14 cellular contexts compared by ENCODE assay signal in genomic region chr15:68597581-68597980, GRCh38. TPM values are rescaled to one million over a fixed set of nuclear protein-coding genes. Genes with fewer than 3 reads are reported as not detected.
DNase-seq lines count a peak whose midpoint lies in the region; ATAC-seq and TF ChIP-seq lines count a peak whose summit lies in the region.
"Had no signal": no experiment of that assay in that cellular context is flagged by ENCODE, and none has a peak within 500 bp of the region (broad histone marks: within the 10 kb centered on the region; RNA-seq: fewer than 3 reads in every experiment).

No MANE protein-coding gene starts in this region.

- no peaks in the 10 kb centered on the region for H3K9me3 Mint-ChIP-seq in endothelial cell (ENCODE audit: unreplicated experiment)

- H3K4me1 ChIP-seq in ovary (ENCODE audit: insufficient read depth) (peaks cover 43% of the 10 kb centered on the region), tibial nerve (peaks cover 0 to 83% (median 38%) of the 10 kb centered on the region in 4 donors), foreskin keratinocyte (no peaks in the 10 kb centered on the region)

- intact Hi-C loops in ovary (cut with DNase I), result no loop called here

- H3K27me3 ChIP-seq in ovary (no peaks in the 10 kb centered on the region), tibial nerve (no peaks in the 10 kb centered on the region), foreskin keratinocyte (peaks cover 5% of the 10 kb centered on the region)

- peaks cover 94% of the 10 kb centered on the region for H3K4me1 Mint-ChIP-seq in endothelial cell (ENCODE audit: unreplicated experiment)

- TF ChIP-seq EP300 in ovary (IDR thresholded peaks at IDR 0.05) (no peak), tibial nerve (IDR thresholded peaks at IDR 0.05) (no peak)

- DNase-seq in endothelial cell (ENCODE audit: low spot score) (no peak), ovary (peak in 1 of 5 donors; percentile 39), tibial nerve (ENCODE audit: low spot score in 2 of 2) (no peak), EL (no peak), GM10266 (ENCODE audit: extremely low spot score) (no peak), foreskin keratinocyte (no peak), ecto neural progenitor cell (ENCODE audit: low spot score) (no peak)
- DNase-seq: DMS 273 treated with DMSO at 0.1 percent for 48 hours; HCEC 1CT; NCI-H1048; NCI-H2227 treated with DMSO at 0.1 percent for 48 hours; NCI-H526 treated with DMSO at 0.1 percent for 48 hours; NK-92 treated with Interleukin-12 subunit alpha and Interleukin-12 subunit beta, amount 100 ng/mL, for 24 hours had no signal

- H3K27ac Mint-ChIP-seq in endothelial cell (ENCODE audit: unreplicated experiment), result peak overlapping the region; percentile 15

- H3K9me3 ChIP-seq in ovary, result no peaks in the 10 kb centered on the region
- H3K9me3 ChIP-seq in tibial nerve, result no peaks in the 10 kb centered on the region

- WGBS in adipose tissue, 3 donors, result 78 to 80% (median 78%) methylated on average over 5 of the region's 5 CpGs
- WGBS in ovary, 3 donors, result 84 to 86% (median 85%) methylated on average over 5 of the region's 5 CpGs
- 68 to 75% methylated on average over 5 of the region's 5 CpGs for WGBS in tibial nerve, 2 donors

- H3K27me3 Mint-ChIP-seq in endothelial cell (ENCODE audit: unreplicated experiment), result peaks cover 12% of the 10 kb centered on the region

- TF ChIP-seq POLR2A in ovary (IDR thresholded peaks at IDR 0.05), result no peak
- no peak for TF ChIP-seq POLR2A in tibial nerve (IDR thresholded peaks at IDR 0.05)

- TF ChIP-seq CTCF in endothelial cell (IDR thresholded peaks at IDR 0.05; ENCODE audit: unreplicated experiment), result no peak
- TF ChIP-seq CTCF in ovary (IDR thresholded peaks at IDR 0.05), result no peak
- TF ChIP-seq CTCF in tibial nerve (IDR thresholded peaks at IDR 0.05), result no peak
- TF ChIP-seq CTCF in GM10266 (IDR thresholded peaks at IDR 0.05; ENCODE audit: control insufficient read depth, insufficient read depth, low read depth, missing control alignments), result no peak
- no peak for TF ChIP-seq CTCF in foreskin keratinocyte (conservative IDR thresholded peaks at IDR 0.05)

- H3K36me3 Mint-ChIP-seq in endothelial cell (ENCODE audit: low read depth, unreplicated experiment), result peaks cover 23% of the 10 kb centered on the region

- no peak overlapping the region for H3K4me3 Mint-ChIP-seq in endothelial cell (ENCODE audit: unreplicated experiment)

- H3K36me3 ChIP-seq in ovary, result no peaks in the 10 kb centered on the region
- no peaks in the 10 kb centered on the region for H3K36me3 ChIP-seq in tibial nerve

- no peak for ATAC-seq in foreskin keratinocyte

- H3K4me3 ChIP-seq in ovary (no peak overlapping the region), tibial nerve (no peak overlapping the region)

- H3K27ac ChIP-seq in adipose tissue (ENCODE audit: low read depth, low read length) (peak overlapping the region; percentile 31), ovary (peak overlapping the region; percentile 58 to 76), tibial nerve (peak overlapping the region in 3 of 4 donors; percentile 17 to 83 (median 75)), foreskin keratinocyte (no peak overlapping the region)

RNA-seq across cellular contexts. Expression of gene CORO2B, which starts 18.8 kb away (rescaled TPM):
- polyA plus RNA-seq in adipose tissue (10 to 100 TPM in 1 of 3 donors, 1 to 10 TPM in 2; 1.8 to 19.7 (median 7.8) TPM), ovary (10 to 100 TPM; 11.3 to 12.4 TPM), foreskin keratinocyte (0.46 and 0.65 TPM in 2 replicates)
- total RNA-seq in endothelial cell (ENCODE audit: unreplicated experiment) (71.7 TPM), ovary (10 to 100 TPM in 6 of 7 donors, 1 to 10 TPM in 1; 7.5 to 61.0 (median 22.8) TPM), tibial nerve (10 to 100 TPM in 1 of 4 donors, 1 to 10 TPM in 3; 6.3 to 12.6 (median 9.6) TPM), foreskin keratinocyte (0.46 and 0.68 TPM in 2 replicates)
